33 cellular contexts compared by ENCODE assay signal in genomic region chr19:29067831-29068230, GRCh38.
"Had no signal": no experiment of that assay in that cellular context is flagged by ENCODE, and none has a peak within 500 bp of the region (broad histone marks: within the 10 kb centered on the region; RNA-seq: fewer than 3 reads in every experiment).

No MANE protein-coding gene starts in this region.

- H3K27ac ChIP-seq: adrenal gland, body of pancreas, brain microvascular endothelial cell, breast epithelium, VCaP had no signal

- H3K4me3 ChIP-seq: adrenal gland, body of pancreas, breast epithelium had no signal

- FAIRE-seq: astrocyte, TTC549 had no signal

- H3K36me3 ChIP-seq: adrenal gland, brain microvascular endothelial cell, breast epithelium had no signal

- H3K4me1 ChIP-seq: adrenal gland, body of pancreas, breast epithelium had no signal

- H3K9me3 ChIP-seq: adrenal gland, body of pancreas, breast epithelium had no signal

- H3K27me3 ChIP-seq: adrenal gland, body of pancreas, brain microvascular endothelial cell had no signal

- DNase-seq: activated B cell treated with CpG ODN at 0.5 μM for 24 hours; activated CD4-positive, alpha-beta memory T cell treated with anti-CD3 and anti-CD28 coated beads for 36 hours; activated CD4-positive, alpha-beta T cell treated with anti-CD3 and anti-CD28 coated beads for 4 hours; activated CD4-positive, alpha-beta T cell treated with anti-CD3 and anti-CD28 coated beads, Interleukin-2, amount 10 ng/mL, durations not matched to agents 24 days and 14 days; activated CD4-positive, alpha-beta T cell treated with anti-CD3 and anti-CD28 coated beads, Interleukin-2, amount 50 U/mL, for 1 hour; activated CD4-positive, alpha-beta T cell treated with anti-CD3 and anti-CD28 coated beads, Interleukin-2, amount 50 U/mL, for 4 hours; activated CD4-positive, CD25-positive, alpha-beta regulatory T cell treated with anti-CD3 and anti-CD28 coated beads, Interleukin-2, amount 50 U/mL, for 72 hours; activated CD8-positive, alpha-beta memory T cell treated with anti-CD3 and anti-CD28 coated beads, Interleukin-2, amount 50 U/mL, for 4 hours; activated CD8-positive, alpha-beta T cell treated with anti-CD3 and anti-CD28 coated beads for 36 hours; activated effector memory CD4-positive, alpha-beta T cell treated with anti-CD3 and anti-CD28 coated beads, Interleukin-2, amount 50 U/mL, for 16 hours; activated gamma-delta T cell treated with Interleukin-2 at 50 U/mL for 16 hours; activated naive CD4-positive, alpha-beta T cell; activated naive CD4-positive, alpha-beta T cell treated with anti-CD3 and anti-CD28 coated beads for 36 hours; activated naive CD4-positive, alpha-beta T cell treated with anti-CD3 and anti-CD28 coated beads, Interleukin-2, amount 50 U/mL, for 16 hours; activated naive CD8-positive, alpha-beta T cell treated with anti-CD3 and anti-CD28 coated beads for 36 hours; activated T-cell treated with anti-CD3 and anti-CD28 coated beads for 4 hours; activated T-cell treated with anti-CD3 and anti-CD28 coated beads, Interleukin-2, amount 50 U/mL, for 1 hour; activated T-cell treated with anti-CD3 and anti-CD28 coated beads, Interleukin-2, amount 50 U/mL, for 4 hours; activated T-cell treated with anti-CD3 and anti-CD28 coated beads, Interleukin-2, amount 50 U/mL, for 72 hours; adrenal gland; amniotic stem cell; aorta; body of pancreas; brain microvascular endothelial cell; central memory CD4-positive, alpha-beta T cell; T-helper 2 cell; T-helper 9 cell had no signal

- ATAC-seq: activated CD8-positive, alpha-beta T cell treated with anti-CD3 and anti-CD28 coated beads for 36 hours; activated naive CD4-positive, alpha-beta T cell treated with anti-CD3 and anti-CD28 coated beads, Interleukin-2, amount 50 U/mL, for 72 hours; activated T-cell treated with anti-CD3 and anti-CD28 coated beads, Interleukin-2, amount 50 U/mL, for 4 hours; activated T-cell treated with anti-CD3 and anti-CD28 coated beads, Interleukin-2, amount 50 U/mL, for 72 hours; activated T-helper 17 cell treated with anti-CD3 and anti-CD28 coated beads, Interleukin-2, amount 50 U/mL, for 72 hours; body of pancreas had no signal
